Comparison of ENCODE assay signal across 10 cellular contexts in genomic region chr7:94909023-94909466, GRCh38. TPM values are rescaled to one million over a fixed set of nuclear protein-coding genes. Genes with fewer than 3 reads are reported as not detected.
DNase-seq lines count a peak whose midpoint lies in the region; TF ChIP-seq lines count a peak whose summit lies in the region.
"Had no signal": no experiment of that assay in that cellular context is flagged by ENCODE, and none has a peak within 500 bp of the region (broad histone marks: within the 10 kb centered on the region; RNA-seq: fewer than 3 reads in every experiment).

No MANE protein-coding gene starts in this region.

- no peak for TF ChIP-seq EP300 in suprapubic skin (IDR thresholded peaks at IDR 0.05)

- no peaks in the 10 kb centered on the region for H4K20me1 ChIP-seq in MM.1S (ENCODE audit: insufficient read depth, low read length)

- no peaks in the 10 kb centered on the region for H3K36me3 ChIP-seq in MM.1S (replicated peaks; ENCODE audit: insufficient read depth, low read length)
- no peaks in the 10 kb centered on the region for H3K36me3 ChIP-seq in suprapubic skin

- H2AFZ ChIP-seq in MM.1S (ENCODE audit: low read length): no peak overlapping the region; the same call in 1 of the 2 replicates

- H3K27ac ChIP-seq in MM.1S (ENCODE audit: low read length): no peak overlapping the region
- H3K27ac ChIP-seq in suprapubic skin: peak overlapping the region; percentile 35

- no peak overlapping the region for H3K9ac ChIP-seq in MM.1S (ENCODE audit: low read length)

- H3K79me2 ChIP-seq in MM.1S (ENCODE audit: low read length): no peaks in the 10 kb centered on the region

- H3K4me2 ChIP-seq in MM.1S (ENCODE audit: low read depth, low read length): peak overlapping the region; percentile 81; the same call in 1 of the 2 replicates

- no peaks in the 10 kb centered on the region for H3K9me2 ChIP-seq in MM.1S (replicated peaks; ENCODE audit: insufficient read depth, low read length)

- 55% methylated on average over 4 of the region's 4 CpGs for WGBS in suprapubic skin

- no peak for TF ChIP-seq POLR2A in suprapubic skin (IDR thresholded peaks at IDR 0.05)

- H3K4me1 ChIP-seq in MM.1S (ENCODE audit: low read length) (no peaks in the 10 kb centered on the region), suprapubic skin (peaks cover 17% of the 10 kb centered on the region)

- TF ChIP-seq CTCF in MM.1S (IDR thresholded peaks at IDR 0.05; ENCODE audit: low read length) (no peak), suprapubic skin (IDR thresholded peaks at IDR 0.05) (no peak)

- no peak for DNase-seq in MM.1S
- DNase-seq in dermis blood vessel endothelial cell: peak; percentile 8
- DNase-seq in midbrain (lab: John Stamatoyannopoulos, UW): peak; percentile 52
- DNase-seq in suprapubic skin (ENCODE audit: low spot score in 2 of 2): no peak
- no peak for DNase-seq in HCEC 1CT
- no peak for DNase-seq in stimulated activated CD4-positive, alpha-beta T cell treated with anti-CD3 and anti-CD28 coated beads, Interleukin-12 subunit alpha, Interleukin-12 subunit beta, amount 100 ng/mL, for 4 hours
- DNase-seq in DMS153 treated with DMSO at 0.1 percent for 48 hours (lab: John Stamatoyannopoulos, UW; ENCODE audit: unreplicated experiment): no peak
- DNase-seq in NCI-H146 treated with DMSO at 0.1 percent for 48 hours (lab: John Stamatoyannopoulos, UW; ENCODE audit: unreplicated experiment): no peak
- DNase-seq: activated CD4-positive, alpha-beta T cell treated with anti-CD3 and anti-CD28 coated beads, Interleukin-2, amount 50 U/mL, for 1 hour; GDM1 had no signal

- H3K4me3 ChIP-seq in MM.1S (ENCODE audit: low read length) (0 out of 2 replicates have a peak overlapping the region, but pooled peaks have one; percentile 61), suprapubic skin (peak overlapping the region; percentile 56)

- H3F3A ChIP-seq in MM.1S (ENCODE audit: insufficient read depth, low read length): no peaks in the 10 kb centered on the region

- H3K9me3 ChIP-seq in MM.1S (replicated peaks; ENCODE audit: insufficient read depth, low read length) (no peaks in the 10 kb centered on the region), suprapubic skin (no peaks in the 10 kb centered on the region)

- no peaks in the 10 kb centered on the region for H3K27me3 ChIP-seq in MM.1S (replicated peaks; ENCODE audit: insufficient read depth, low read length)
- H3K27me3 ChIP-seq in suprapubic skin: peaks cover 33% of the 10 kb centered on the region

RNA-seq across cellular contexts. Expression of gene PPP1R9A, which starts 1.7 kb away (rescaled TPM):
- 16.2 and 19.2 TPM in 2 replicates for total RNA-seq in dermis blood vessel endothelial cell
- total RNA-seq in suprapubic skin: 1 to 10 TPM in 3 of 4 donors, under 1 TPM in 1; 0.49 to 8.6 (median 2.5) TPM

Comparison
In these comparisons a context has a peak if more than half of its experiments do, and no peak if none do; other contexts are left out.
1. DNase-seq: peak in dermis blood vessel endothelial cell (single experiment) and midbrain (single experiment); none in MM.1S (single experiment), suprapubic skin (0 of 2), HCEC 1CT (single experiment), stimulated activated CD4-positive, alpha-beta T cell treated with anti-CD3 and anti-CD28 coated beads, Interleukin-12 subunit alpha, Interleukin-12 subunit beta, amount 100 ng/mL, for 4 hours (single experiment), DMS153 treated with DMSO at 0.1 percent for 48 hours (single experiment) and NCI-H146 treated with DMSO at 0.1 percent for 48 hours (single experiment).